In the genomic region with DNA sequence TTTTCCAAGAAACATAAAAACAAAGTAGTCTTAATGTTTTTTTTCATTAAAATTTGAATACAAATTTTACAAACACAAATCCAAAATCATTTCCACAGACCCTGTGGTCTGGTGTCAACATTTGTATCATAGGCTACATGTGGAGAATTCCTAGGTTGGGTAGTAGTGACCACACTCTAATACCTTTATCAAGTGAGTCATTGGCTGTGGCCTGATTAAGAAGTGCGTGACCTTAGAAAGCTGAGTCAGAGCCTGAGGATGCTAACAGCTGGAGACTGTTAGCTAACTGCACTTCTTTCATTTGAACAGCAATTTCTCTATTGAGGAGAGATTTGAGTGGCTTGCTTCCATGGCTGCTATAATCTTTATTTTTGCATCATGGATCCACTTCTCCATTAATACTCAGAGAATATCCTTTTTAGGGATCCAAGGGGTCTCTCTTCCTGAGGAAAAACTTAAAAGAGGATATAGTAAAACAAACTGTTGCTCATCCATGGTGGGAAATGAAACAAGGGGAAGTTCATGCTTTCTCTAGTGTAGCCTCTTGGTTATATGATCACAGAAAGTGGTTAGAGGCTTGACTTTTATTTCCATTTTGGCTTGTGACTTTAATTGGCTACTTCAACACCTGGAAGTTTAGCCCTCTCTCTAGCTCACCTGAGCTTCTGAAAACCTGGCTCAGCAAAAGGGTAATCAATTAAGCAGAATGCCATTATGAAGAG, we compare ENCODE assay signal across 12 cellular contexts.
A peak's percentile ranks its signal among the peaks of the same experiment; 100 is the strongest.
DNase-seq lines count a peak whose midpoint lies in the region; ATAC-seq and TF ChIP-seq lines count a peak whose summit lies in the region.
"Had no signal": no experiment of that assay in that cellular context is flagged by ENCODE, and none has a peak within 500 bp of the region (broad histone marks: within the 10 kb centered on the region; RNA-seq: fewer than 3 reads in every experiment).

No MANE protein-coding gene starts in this region.

- peak; percentile 69 for ATAC-seq in WTC11
- no peak for ATAC-seq in HG02970 (IDR thresholded peaks at IDR 0.05; ENCODE audit: low FRiP score, unreplicated experiment)
- ATAC-seq in GM21360 (IDR thresholded peaks at IDR 0.05; ENCODE audit: unreplicated experiment), result no peak
- ATAC-seq in HG03354 (IDR thresholded peaks at IDR 0.05; ENCODE audit: poor library complexity, severe bottlenecking, unreplicated experiment), result no peak
- ATAC-seq: effector memory CD8-positive, alpha-beta T cell had no signal

- no peak overlapping the region for H3K4me3 ChIP-seq in HUES48 (ENCODE audit: low read depth, low read length)

- POLR2A ChIA-PET in WTC11 (lab: Charles Lee), result no interaction called here

- no peaks in the 10 kb centered on the region for H3K36me3 Mint-ChIP-seq in WTC11

- no peaks in the 10 kb centered on the region for H3K9me3 ChIP-seq in HUES48 (ENCODE audit: control insufficient read depth, insufficient read depth, low read length)

- peaks cover 5% of the 10 kb centered on the region; the same call in 1 of the 2 replicates for H3K4me1 Mint-ChIP-seq in WTC11
- H3K4me1 Mint-ChIP-seq: nephron had no signal

- H3K9me3 Mint-ChIP-seq in WTC11, result no peaks in the 10 kb centered on the region
- H3K9me3 Mint-ChIP-seq: nephron had no signal

- DNase-seq in AG20443 (ENCODE audit: low spot score), result peak; percentile 6
- DNase-seq in WTC11 (ENCODE audit: low spot score), result no peak
- DNase-seq in iPS DF 4.7 (ENCODE audit: extremely low read depth, low spot score), result peak; percentile 14
- no peak for DNase-seq in occipital lobe (lab: John Stamatoyannopoulos, UW)
- DNase-seq: DMS 273 treated with DMSO at 0.1 percent for 48 hours; effector memory CD8-positive, alpha-beta T cell; NCI-H748 treated with DMSO at 0.1 percent for 48 hours had no signal

- H3K9ac ChIP-seq in HUES48 (ENCODE audit: low read depth, low read length), result no peak overlapping the region

- no peaks in the 10 kb centered on the region for H3K27me3 Mint-ChIP-seq in WTC11 (ENCODE audit: low read depth)
- H3K27me3 Mint-ChIP-seq: effector memory CD8-positive, alpha-beta T cell had no signal

- no peaks in the 10 kb centered on the region for H3K27me3 ChIP-seq in HUES48 (ENCODE audit: control insufficient read depth, insufficient read depth, low read length)

- no peak overlapping the region for H3K27ac Mint-ChIP-seq in WTC11
- H3K27ac Mint-ChIP-seq: effector memory CD8-positive, alpha-beta T cell; nephron had no signal

- CTCF ChIA-PET in WTC11 (lab: Charles Lee), result no interaction called here

- no peak overlapping the region for H3K4me3 Mint-ChIP-seq in WTC11
- H3K4me3 Mint-ChIP-seq: effector memory CD8-positive, alpha-beta T cell; nephron had no signal

- peaks cover 6% of the 10 kb centered on the region; the same call in 1 of the 2 replicates for H3K4me1 ChIP-seq in HUES48 (ENCODE audit: control insufficient read depth, insufficient read depth, low read length)

- TF ChIP-seq CTCF in WTC11 (IDR thresholded peaks at IDR 0.05), result no peak

- H3K36me3 ChIP-seq in HUES48 (ENCODE audit: control insufficient read depth, insufficient read depth, low read length), result no peaks in the 10 kb centered on the region

- H3K27ac ChIP-seq in HUES48 (ENCODE audit: low read depth, low read length), result peak overlapping the region; percentile 71

TF ChIP-seq in WTC11, 78 proteins besides CTCF, POLR2A, EP300 and RAD21 (continues in another document):
- TF ChIP-seq ZNF396 (CRISPR knock-in tag; IDR thresholded peaks at IDR 0.05; ENCODE audit: borderline replicate concordance), result no peak
- TF ChIP-seq TCF7 (CRISPR knock-in tag; IDR thresholded peaks at IDR 0.05; ENCODE audit: low read depth), result no peak
- no peak for TF ChIP-seq ETV6 (CRISPR knock-in tag; IDR thresholded peaks at IDR 0.05)
- TF ChIP-seq, protein P1, sequence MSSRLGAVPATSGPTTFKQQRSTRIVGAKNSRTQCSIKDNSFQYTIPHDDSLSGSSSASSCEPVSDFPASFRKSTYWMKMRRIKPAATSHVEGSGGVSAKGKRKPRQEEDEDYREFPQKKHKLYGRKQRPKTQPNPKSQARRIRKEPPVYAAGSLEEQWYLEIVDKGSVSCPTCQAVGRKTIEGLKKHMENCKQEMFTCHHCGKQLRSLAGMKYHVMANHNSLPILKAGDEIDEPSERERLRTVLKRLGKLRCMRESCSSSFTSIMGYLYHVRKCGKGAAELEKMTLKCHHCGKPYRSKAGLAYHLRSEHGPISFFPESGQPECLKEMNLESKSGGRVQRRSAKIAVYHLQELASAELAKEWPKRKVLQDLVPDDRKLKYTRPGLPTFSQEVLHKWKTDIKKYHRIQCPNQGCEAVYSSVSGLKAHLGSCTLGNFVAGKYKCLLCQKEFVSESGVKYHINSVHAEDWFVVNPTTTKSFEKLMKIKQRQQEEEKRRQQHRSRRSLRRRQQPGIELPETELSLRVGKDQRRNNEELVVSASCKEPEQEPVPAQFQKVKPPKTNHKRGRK (CRISPR knock-in tag; IDR thresholded peaks at IDR 0.05; ENCODE audit: borderline replicate concordance), result no peak
- TF ChIP-seq, protein P2, sequence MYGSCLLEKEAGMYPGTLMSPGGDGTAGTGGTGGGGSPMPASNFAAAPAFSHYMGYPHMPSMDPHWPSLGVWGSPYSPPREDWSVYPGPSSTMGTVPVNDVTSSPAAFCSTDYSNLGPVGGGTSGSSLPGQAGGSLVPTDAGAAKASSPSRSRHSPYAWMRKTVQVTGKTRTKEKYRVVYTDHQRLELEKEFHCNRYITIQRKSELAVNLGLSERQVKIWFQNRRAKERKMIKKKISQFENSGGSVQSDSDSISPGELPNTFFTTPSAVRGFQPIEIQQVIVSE (CRISPR knock-in tag; IDR thresholded peaks at IDR 0.05; ENCODE audit: borderline replicate concordance), result no peak
- TF ChIP-seq, protein P3, sequence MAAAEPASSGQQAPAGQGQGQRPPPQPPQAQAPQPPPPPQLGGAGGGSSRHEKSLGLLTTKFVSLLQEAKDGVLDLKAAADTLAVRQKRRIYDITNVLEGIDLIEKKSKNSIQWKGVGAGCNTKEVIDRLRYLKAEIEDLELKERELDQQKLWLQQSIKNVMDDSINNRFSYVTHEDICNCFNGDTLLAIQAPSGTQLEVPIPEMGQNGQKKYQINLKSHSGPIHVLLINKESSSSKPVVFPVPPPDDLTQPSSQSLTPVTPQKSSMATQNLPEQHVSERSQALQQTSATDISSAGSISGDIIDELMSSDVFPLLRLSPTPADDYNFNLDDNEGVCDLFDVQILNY (CRISPR knock-in tag; IDR thresholded peaks at IDR 0.05), result no peak
- TF ChIP-seq ZNF263 (CRISPR knock-in tag; IDR thresholded peaks at IDR 0.05; ENCODE audit: low read depth), result no peak
- TF ChIP-seq RELA (CRISPR knock-in tag; IDR thresholded peaks at IDR 0.05; ENCODE audit: borderline replicate concordance), result no peak
- TF ChIP-seq, protein P4, sequence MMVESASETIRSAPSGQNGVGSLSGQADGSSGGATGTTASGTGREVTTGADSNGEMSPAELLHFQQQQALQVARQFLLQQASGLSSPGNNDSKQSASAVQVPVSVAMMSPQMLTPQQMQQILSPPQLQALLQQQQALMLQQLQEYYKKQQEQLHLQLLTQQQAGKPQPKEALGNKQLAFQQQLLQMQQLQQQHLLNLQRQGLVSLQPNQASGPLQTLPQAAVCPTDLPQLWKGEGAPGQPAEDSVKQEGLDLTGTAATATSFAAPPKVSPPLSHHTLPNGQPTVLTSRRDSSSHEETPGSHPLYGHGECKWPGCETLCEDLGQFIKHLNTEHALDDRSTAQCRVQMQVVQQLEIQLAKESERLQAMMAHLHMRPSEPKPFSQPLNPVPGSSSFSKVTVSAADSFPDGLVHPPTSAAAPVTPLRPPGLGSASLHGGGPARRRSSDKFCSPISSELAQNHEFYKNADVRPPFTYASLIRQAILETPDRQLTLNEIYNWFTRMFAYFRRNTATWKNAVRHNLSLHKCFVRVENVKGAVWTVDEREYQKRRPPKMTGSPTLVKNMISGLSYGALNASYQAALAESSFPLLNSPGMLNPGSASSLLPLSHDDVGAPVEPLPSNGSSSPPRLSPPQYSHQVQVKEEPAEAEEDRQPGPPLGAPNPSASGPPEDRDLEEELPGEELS (CRISPR knock-in tag; IDR thresholded peaks at IDR 0.05), result no peak
- no peak for TF ChIP-seq ZNF671 (CRISPR knock-in tag; IDR thresholded peaks at IDR 0.05)
- TF ChIP-seq, protein P5, sequence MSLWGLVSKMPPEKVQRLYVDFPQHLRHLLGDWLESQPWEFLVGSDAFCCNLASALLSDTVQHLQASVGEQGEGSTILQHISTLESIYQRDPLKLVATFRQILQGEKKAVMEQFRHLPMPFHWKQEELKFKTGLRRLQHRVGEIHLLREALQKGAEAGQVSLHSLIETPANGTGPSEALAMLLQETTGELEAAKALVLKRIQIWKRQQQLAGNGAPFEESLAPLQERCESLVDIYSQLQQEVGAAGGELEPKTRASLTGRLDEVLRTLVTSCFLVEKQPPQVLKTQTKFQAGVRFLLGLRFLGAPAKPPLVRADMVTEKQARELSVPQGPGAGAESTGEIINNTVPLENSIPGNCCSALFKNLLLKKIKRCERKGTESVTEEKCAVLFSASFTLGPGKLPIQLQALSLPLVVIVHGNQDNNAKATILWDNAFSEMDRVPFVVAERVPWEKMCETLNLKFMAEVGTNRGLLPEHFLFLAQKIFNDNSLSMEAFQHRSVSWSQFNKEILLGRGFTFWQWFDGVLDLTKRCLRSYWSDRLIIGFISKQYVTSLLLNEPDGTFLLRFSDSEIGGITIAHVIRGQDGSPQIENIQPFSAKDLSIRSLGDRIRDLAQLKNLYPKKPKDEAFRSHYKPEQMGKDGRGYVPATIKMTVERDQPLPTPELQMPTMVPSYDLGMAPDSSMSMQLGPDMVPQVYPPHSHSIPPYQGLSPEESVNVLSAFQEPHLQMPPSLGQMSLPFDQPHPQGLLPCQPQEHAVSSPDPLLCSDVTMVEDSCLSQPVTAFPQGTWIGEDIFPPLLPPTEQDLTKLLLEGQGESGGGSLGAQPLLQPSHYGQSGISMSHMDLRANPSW (CRISPR knock-in tag; conservative IDR thresholded peaks at IDR 0.05; ENCODE audit: low read depth), result no peak
- no peak for TF ChIP-seq ZMAT4 (CRISPR knock-in tag; IDR thresholded peaks at IDR 0.05)
- TF ChIP-seq HMGA2 (CRISPR knock-in tag; IDR thresholded peaks at IDR 0.05), result no peak
- no peak for TF ChIP-seq CREM (CRISPR knock-in tag; IDR thresholded peaks at IDR 0.05)
- TF ChIP-seq, protein P6, sequence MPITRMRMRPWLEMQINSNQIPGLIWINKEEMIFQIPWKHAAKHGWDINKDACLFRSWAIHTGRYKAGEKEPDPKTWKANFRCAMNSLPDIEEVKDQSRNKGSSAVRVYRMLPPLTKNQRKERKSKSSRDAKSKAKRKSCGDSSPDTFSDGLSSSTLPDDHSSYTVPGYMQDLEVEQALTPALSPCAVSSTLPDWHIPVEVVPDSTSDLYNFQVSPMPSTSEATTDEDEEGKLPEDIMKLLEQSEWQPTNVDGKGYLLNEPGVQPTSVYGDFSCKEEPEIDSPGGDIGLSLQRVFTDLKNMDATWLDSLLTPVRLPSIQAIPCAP (CRISPR knock-in tag; IDR thresholded peaks at IDR 0.05), result no peak
- TF ChIP-seq MYBL2 (CRISPR knock-in tag; IDR thresholded peaks at IDR 0.05), result no peak

Comparison
In these comparisons a context has a peak if more than half of its experiments do, and no peak if none do; other contexts are left out.
1. DNase-seq: peak in AG20443 (single experiment) and iPS DF 4.7 (single experiment); none in WTC11 (single experiment) and occipital lobe (single experiment).